18 cellular contexts compared by ENCODE assay signal in the genomic region with DNA sequence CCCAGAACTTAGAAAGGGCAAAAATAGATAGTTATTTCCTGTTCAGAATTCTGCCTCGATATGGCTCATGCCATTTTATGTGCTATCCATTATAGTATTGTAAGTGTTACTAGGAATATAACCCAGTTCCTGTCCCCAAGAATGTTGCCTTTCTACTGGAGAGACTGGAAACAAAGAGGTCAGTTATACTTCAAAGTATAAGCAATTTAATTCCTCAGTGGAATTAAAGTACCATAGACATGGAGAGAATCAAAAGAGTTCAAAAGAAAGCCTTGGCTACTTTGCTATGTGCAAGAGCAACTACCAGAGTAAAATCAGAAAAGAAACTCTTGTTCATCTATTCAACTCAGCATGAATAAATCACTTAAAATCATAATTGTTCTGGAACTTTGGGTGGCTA.
"Had no signal": no experiment of that assay in that cellular context is flagged by ENCODE, and none has a peak within 500 bp of the region (broad histone marks: within the 10 kb centered on the region; RNA-seq: fewer than 3 reads in every experiment).

No MANE protein-coding gene starts in this region.

- DNase-seq: activated CD4-positive, alpha-beta memory T cell treated with anti-CD3 and anti-CD28 coated beads, Interleukin-2, amount 10 ng/mL, durations not matched to agents 7 days and 5 days; activated CD4-positive, alpha-beta T cell treated with anti-CD3 and anti-CD28 coated beads, Interleukin-2, amount 10 ng/mL, durations not matched to agents 24 days and 14 days; activated effector memory CD4-positive, alpha-beta T cell treated with anti-CD3 and anti-CD28 coated beads, Interleukin-2, amount 50 U/mL, for 16 hours; activated naive CD4-positive, alpha-beta T cell treated with anti-CD3 and anti-CD28 coated beads, Interleukin-2, amount 10 ng/mL, durations not matched to agents 7 days and 5 days; amygdala; cortex of kidney; endodermal cell; immature natural killer cell; kidney glomerular epithelial cell; left ventricle myocardium superior; posterior cingulate gyrus; retina; substantia nigra; thyroid gland had no signal

- H3K36me3 ChIP-seq: neural progenitor cell, thyroid gland had no signal

- H3K9ac ChIP-seq: neural progenitor cell had no signal

- H3K27ac Mint-ChIP-seq: activated CD4-positive, alpha-beta memory T cell treated with anti-CD3 and anti-CD28 coated beads, Interleukin-2, amount 10 ng/mL, durations not matched to agents 7 days and 5 days; activated CD4-positive, alpha-beta T cell treated with anti-CD3 and anti-CD28 coated beads, Interleukin-2, amount 10 ng/mL, durations not matched to agents 24 days and 14 days; activated naive CD4-positive, alpha-beta T cell treated with anti-CD3 and anti-CD28 coated beads, Interleukin-2, amount 10 ng/mL, durations not matched to agents 7 days and 5 days; endodermal cell; immature natural killer cell; neural progenitor cell; stimulated activated naive CD8-positive, alpha-beta T cell treated with anti-CD3 and anti-CD28 coated beads, Interleukin-15, Interleukin-2, amounts not matched to agents 100 ng/mL and 50 ng/mL, for 24 hours; T-helper 1 cell treated with Interleukin-12 subunit alpha and Interleukin-12 subunit beta and Interleukin-4 antibody, amounts not matched to agents 30 μg/mL and 1 μg/mL, for 36 hours had no signal

- H3K4me3 Mint-ChIP-seq: activated CD4-positive, alpha-beta memory T cell treated with anti-CD3 and anti-CD28 coated beads, Interleukin-2, amount 10 ng/mL, durations not matched to agents 7 days and 5 days; activated CD4-positive, alpha-beta T cell treated with anti-CD3 and anti-CD28 coated beads, Interleukin-2, amount 10 ng/mL, durations not matched to agents 24 days and 14 days; activated naive CD4-positive, alpha-beta T cell treated with anti-CD3 and anti-CD28 coated beads, Interleukin-2, amount 10 ng/mL, durations not matched to agents 7 days and 5 days; endodermal cell; immature natural killer cell; neural progenitor cell; stimulated activated naive CD8-positive, alpha-beta T cell treated with anti-CD3 and anti-CD28 coated beads, Interleukin-15, Interleukin-2, amounts not matched to agents 100 ng/mL and 50 ng/mL, for 24 hours; T-helper 1 cell treated with Interleukin-12 subunit alpha and Interleukin-12 subunit beta and Interleukin-4 antibody, amounts not matched to agents 30 μg/mL and 1 μg/mL, for 36 hours had no signal

- H3K4me3 ChIP-seq: neural progenitor cell, thyroid gland had no signal

- H3K9me3 Mint-ChIP-seq: activated CD4-positive, alpha-beta memory T cell treated with anti-CD3 and anti-CD28 coated beads, Interleukin-2, amount 10 ng/mL, durations not matched to agents 7 days and 5 days; activated CD4-positive, alpha-beta T cell treated with anti-CD3 and anti-CD28 coated beads, Interleukin-2, amount 10 ng/mL, durations not matched to agents 24 days and 14 days; activated naive CD4-positive, alpha-beta T cell treated with anti-CD3 and anti-CD28 coated beads, Interleukin-2, amount 10 ng/mL, durations not matched to agents 7 days and 5 days; endodermal cell; immature natural killer cell; neural progenitor cell; stimulated activated naive CD8-positive, alpha-beta T cell treated with anti-CD3 and anti-CD28 coated beads, Interleukin-15, Interleukin-2, amounts not matched to agents 100 ng/mL and 50 ng/mL, for 24 hours; T-helper 1 cell treated with Interleukin-12 subunit alpha and Interleukin-12 subunit beta and Interleukin-4 antibody, amounts not matched to agents 30 μg/mL and 1 μg/mL, for 36 hours had no signal

- H3K27me3 Mint-ChIP-seq: activated CD4-positive, alpha-beta memory T cell treated with anti-CD3 and anti-CD28 coated beads, Interleukin-2, amount 10 ng/mL, durations not matched to agents 7 days and 5 days; activated CD4-positive, alpha-beta T cell treated with anti-CD3 and anti-CD28 coated beads, Interleukin-2, amount 10 ng/mL, durations not matched to agents 24 days and 14 days; activated naive CD4-positive, alpha-beta T cell treated with anti-CD3 and anti-CD28 coated beads, Interleukin-2, amount 10 ng/mL, durations not matched to agents 7 days and 5 days; stimulated activated naive CD8-positive, alpha-beta T cell treated with anti-CD3 and anti-CD28 coated beads, Interleukin-15, Interleukin-2, amounts not matched to agents 100 ng/mL and 50 ng/mL, for 24 hours had no signal

- H3K27me3 ChIP-seq: neural progenitor cell, thyroid gland had no signal

- H3K27ac ChIP-seq: neural progenitor cell, thyroid gland had no signal

- ATAC-seq: activated CD4-positive, CD25-positive, alpha-beta regulatory T cell treated with anti-CD3 and anti-CD28 coated beads, Interleukin-2, amount 50 U/mL, for 24 hours; left ventricle myocardium superior had no signal

- H3K9me3 ChIP-seq: thyroid gland had no signal

- H3K36me3 Mint-ChIP-seq: activated naive CD4-positive, alpha-beta T cell treated with anti-CD3 and anti-CD28 coated beads, Interleukin-2, amount 10 ng/mL, durations not matched to agents 7 days and 5 days; immature natural killer cell; neural progenitor cell had no signal

- H3K4me2 ChIP-seq: neural progenitor cell had no signal

- H2AFZ ChIP-seq: neural progenitor cell had no signal

- H3K4me1 ChIP-seq: thyroid gland had no signal
